15 cellular contexts compared by ENCODE assay signal in genomic region chr11:128759597-128759996, GRCh38.
DNase-seq lines count a peak whose midpoint lies in the region; ATAC-seq and TF ChIP-seq lines count a peak whose summit lies in the region.
"Had no signal": no experiment of that assay in that cellular context is flagged by ENCODE, and none has a peak within 500 bp of the region (broad histone marks: within the 10 kb centered on the region; RNA-seq: fewer than 3 reads in every experiment).

No MANE protein-coding gene starts in this region.

- no peaks in the 10 kb centered on the region for H3K9me3 Mint-ChIP-seq in activated T-helper 2 cell treated with anti-CD3 and anti-CD28 coated beads, Interferon-gamma antibody, Interleukin-2, Interleukin-4, amounts not matched to agents 10 μg/mL and 5 μg/mL and 100 μg/mL, durations not matched to agents 14 hours and 24 hours and 36 hours
- H3K9me3 Mint-ChIP-seq in immature natural killer cell, result peaks cover 0 to 1% (median 0%) of the 10 kb centered on the region in 6 donors
- H3K9me3 Mint-ChIP-seq: T-helper 1 cell treated with Interleukin-12 subunit alpha and Interleukin-12 subunit beta and Interleukin-4 antibody, amounts not matched to agents 30 μg/mL and 1 μg/mL, for 36 hours had no signal

- H3K36me3 Mint-ChIP-seq in activated T-helper 2 cell treated with anti-CD3 and anti-CD28 coated beads, Interferon-gamma antibody, Interleukin-2, Interleukin-4, amounts not matched to agents 10 μg/mL and 5 μg/mL and 100 μg/mL, durations not matched to agents 14 hours and 24 hours and 36 hours (ENCODE audit: low read depth), result peaks cover 64% of the 10 kb centered on the region
- H3K36me3 Mint-ChIP-seq in immature natural killer cell, result peaks cover 17 to 42% (median 17%) of the 10 kb centered on the region in 3 donors

- no peak for ATAC-seq in GM21737 (IDR thresholded peaks at IDR 0.05; ENCODE audit: unreplicated experiment)
- ATAC-seq: upper lobe of right lung had no signal

- no peak overlapping the region for H3K4me3 Mint-ChIP-seq in activated T-helper 2 cell treated with anti-CD3 and anti-CD28 coated beads, Interferon-gamma antibody, Interleukin-2, Interleukin-4, amounts not matched to agents 10 μg/mL and 5 μg/mL and 100 μg/mL, durations not matched to agents 14 hours and 24 hours and 36 hours (ENCODE audit: low read depth)
- no peak overlapping the region for H3K4me3 Mint-ChIP-seq in immature natural killer cell
- H3K4me3 Mint-ChIP-seq: T-helper 1 cell treated with Interleukin-12 subunit alpha and Interleukin-12 subunit beta and Interleukin-4 antibody, amounts not matched to agents 30 μg/mL and 1 μg/mL, for 36 hours had no signal

- intact Hi-C loops in activated T-helper 2 cell treated with anti-CD3 and anti-CD28 coated beads, Interferon-gamma antibody, Interleukin-2, Interleukin-4, amounts not matched to agents 10 μg/mL and 5 μg/mL and 100 μg/mL, durations not matched to agents 14 hours and 24 hours and 36 hours (cut with micrococcal nuclease), result loop anchor here (5.0 to 10.0 kb wide), 5 partner anchors 42 to 722 kb away; no protein-coding TSS in a partner anchor

- CTCF ChIA-PET in AG04449 (lab: Yijun Ruan, JAX), result interaction anchor here (0.9 to 1.2 kb wide), 2 partner anchors 11 to 72 kb away, joined by 3 to 5 read pairs; no protein-coding TSS in a partner anchor

- TF ChIP-seq CTCF in AG04449 (IDR thresholded peaks at IDR 0.05; ENCODE audit: insufficient read depth, low read length, missing control alignments), result no peak

- no peak overlapping the region for H3K4me3 ChIP-seq in AG04449 (ENCODE audit: low read depth, low read length)
- H3K4me3 ChIP-seq: cardiac muscle cell, esophagus muscularis mucosa, HAP-1, upper lobe of right lung had no signal

- peaks cover 40% of the 10 kb centered on the region for H3K4me1 Mint-ChIP-seq in activated T-helper 2 cell treated with anti-CD3 and anti-CD28 coated beads, Interferon-gamma antibody, Interleukin-2, Interleukin-4, amounts not matched to agents 10 μg/mL and 5 μg/mL and 100 μg/mL, durations not matched to agents 14 hours and 24 hours and 36 hours (ENCODE audit: low read depth)
- peaks cover 85 to 96% of the 10 kb centered on the region in 2 donors for H3K4me1 Mint-ChIP-seq in immature natural killer cell

- no peaks in the 10 kb centered on the region for H3K27me3 Mint-ChIP-seq in activated T-helper 2 cell treated with anti-CD3 and anti-CD28 coated beads, Interferon-gamma antibody, Interleukin-2, Interleukin-4, amounts not matched to agents 10 μg/mL and 5 μg/mL and 100 μg/mL, durations not matched to agents 14 hours and 24 hours and 36 hours (ENCODE audit: low read depth)
- peaks cover 0 to 2% (median 2%) of the 10 kb centered on the region in 3 donors for H3K27me3 Mint-ChIP-seq in immature natural killer cell (ENCODE audit: low read depth in 3 of 3)

- DNase-seq in AG04449 (ENCODE audit: low read depth, low spot score) (peak; percentile 78), GM03348 (ENCODE audit: low spot score) (peak; percentile 70), immature natural killer cell (no peak)
- DNase-seq in activated T-helper 2 cell treated with anti-CD3 and anti-CD28 coated beads, Interferon-gamma antibody, Interleukin-2, Interleukin-4, amounts not matched to agents 10 μg/mL and 5 μg/mL and 100 μg/mL, durations not matched to agents 14 hours and 24 hours and 36 hours (ENCODE audit: low spot score), result no peak
- DNase-seq in stimulated activated CD4-positive, alpha-beta T cell treated with anti-CD3 and anti-CD28 coated beads, Interleukin-4, amount 100 ng/mL, for 4 hours, result no peak
- DNase-seq in activated CD4-positive, CD25-positive, alpha-beta regulatory T cell treated with anti-CD3 and anti-CD28 coated beads, Interleukin-2, amount 50 U/mL, for 72 hours, result no peak
- no peak for DNase-seq in activated effector memory CD4-positive, alpha-beta T cell treated with anti-CD3 and anti-CD28 coated beads, Interleukin-2, amount 50 U/mL, for 16 hours
- DNase-seq: activated CD8-positive, alpha-beta memory T cell treated with anti-CD3 and anti-CD28 coated beads, Interleukin-2, amount 50 U/mL, for 48 hours; small intestine; upper lobe of right lung had no signal

- peak overlapping the region; percentile 44 for H3K27ac Mint-ChIP-seq in activated T-helper 2 cell treated with anti-CD3 and anti-CD28 coated beads, Interferon-gamma antibody, Interleukin-2, Interleukin-4, amounts not matched to agents 10 μg/mL and 5 μg/mL and 100 μg/mL, durations not matched to agents 14 hours and 24 hours and 36 hours
- H3K27ac Mint-ChIP-seq in immature natural killer cell, result peak overlapping the region; percentile 18 to 92 (median 77)
- H3K27ac Mint-ChIP-seq: T-helper 1 cell treated with Interleukin-12 subunit alpha and Interleukin-12 subunit beta and Interleukin-4 antibody, amounts not matched to agents 30 μg/mL and 1 μg/mL, for 36 hours had no signal

- POLR2A ChIA-PET in AG04449 (lab: Yijun Ruan, JAX), result interaction anchor here (0.7 kb wide), 1 partner anchor 14 kb away, joined by 3 read pairs; no protein-coding TSS in a partner anchor

Comparison
In these comparisons a context has a peak if more than half of its experiments do, and no peak if none do; other contexts are left out.
1. DNase-seq: peak in AG04449 (single experiment) and GM03348 (single experiment); none in activated T-helper 2 cell treated with anti-CD3 and anti-CD28 coated beads, Interferon-gamma antibody, Interleukin-2, Interleukin-4, amounts not matched to agents 10 μg/mL and 5 μg/mL and 100 μg/mL, durations not matched to agents 14 hours and 24 hours and 36 hours (single experiment), immature natural killer cell (0 of 3), stimulated activated CD4-positive, alpha-beta T cell treated with anti-CD3 and anti-CD28 coated beads, Interleukin-4, amount 100 ng/mL, for 4 hours (0 of 2), activated CD4-positive, CD25-positive, alpha-beta regulatory T cell treated with anti-CD3 and anti-CD28 coated beads, Interleukin-2, amount 50 U/mL, for 72 hours (single experiment) and activated effector memory CD4-positive, alpha-beta T cell treated with anti-CD3 and anti-CD28 coated beads, Interleukin-2, amount 50 U/mL, for 16 hours (single experiment).